Comparison of ENCODE assay signal across 16 cellular contexts in genomic region chr5:9524941-9525340, GRCh38. TPM values are rescaled to one million over a fixed set of nuclear protein-coding genes. Genes with fewer than 3 reads are reported as not detected.
DNase-seq lines count a peak whose midpoint lies in the region; ATAC-seq and TF ChIP-seq lines count a peak whose summit lies in the region.
"Had no signal": no experiment of that assay in that cellular context is flagged by ENCODE, and none has a peak within 500 bp of the region (broad histone marks: within the 10 kb centered on the region; RNA-seq: fewer than 3 reads in every experiment).

No MANE protein-coding gene starts in this region.

- ATAC-seq in GM19025 (IDR thresholded peaks at IDR 0.05; ENCODE audit: low read depth, unreplicated experiment), result peak; percentile 39
- peak; percentile 42 for ATAC-seq in HG03354 (IDR thresholded peaks at IDR 0.05; ENCODE audit: poor library complexity, severe bottlenecking, unreplicated experiment)
- ATAC-seq in left colon, result peak; percentile 48
- ATAC-seq: HCT116 had no signal

- intact Hi-C loops in left colon (cut with DNase I, micrococcal nuclease), result no loop called here
- intact Hi-C loops in PC-9 (cut with micrococcal nuclease; ENCODE audit: unreplicated experiment), result no loop called here

- peaks cover 14% of the 10 kb centered on the region; the same call in 1 of the 2 replicates for H3F3A ChIP-seq in PC-9 (ENCODE audit: insufficient read depth, low read depth)

- H3K27me3 ChIP-seq in PC-9 (ENCODE audit: insufficient read depth, low read depth), result no peaks in the 10 kb centered on the region
- H3K27me3 ChIP-seq: BLaER1 treated with 17β-estradiol and CSF1 and Interleukin-3, amounts not matched to agents 10 nM and 100 nM had no signal

- no peak overlapping the region for H3K27ac ChIP-seq in PC-9
- H3K27ac ChIP-seq: BLaER1 treated with 17β-estradiol and CSF1 and Interleukin-3, amounts not matched to agents 10 nM and 100 nM; GM23248 had no signal

- no peak overlapping the region for H3K4me3 ChIP-seq in PC-9
- H3K4me3 ChIP-seq: BLaER1 treated with 17β-estradiol and CSF1 and Interleukin-3, amounts not matched to agents 10 nM and 100 nM; GM23248 had no signal

- DNase-seq in NCI-H345 (lab: John Stamatoyannopoulos, UW) (peak; percentile 19), NCI-H345 treated with DMSO at 0.1 percent for 48 hours (lab: John Stamatoyannopoulos, UW; ENCODE audit: unreplicated experiment) (no peak), left colon (no peak), PC-9 (no peak)
- DNase-seq in activated effector memory CD4-positive, alpha-beta T cell treated with Interleukin-2 at 50 U/mL for 16 hours, result no peak
- DNase-seq: ACHN; CD4-positive, CD25-positive, alpha-beta regulatory T cell; DMS 273 treated with DMSO at 0.1 percent for 48 hours; DMS79 treated with DMSO at 0.1 percent for 48 hours; EL; GM23248; IMR-90 had no signal

- CTCF ChIA-PET in PC-9 (lab: Charles Lee), result no interaction called here

- POLR2A ChIA-PET in PC-9 (lab: Charles Lee; ENCODE audit: unreplicated experiment), result no interaction called here

- TF ChIP-seq CTCF in PC-9 (conservative IDR thresholded peaks at IDR 0.05), result no peak

- H3K4me1 ChIP-seq in PC-9 (replicated peaks; ENCODE audit: insufficient read depth), result peaks cover 13% of the 10 kb centered on the region

- H2AFZ ChIP-seq in PC-9, result no peak overlapping the region
- H2AFZ ChIP-seq: GM23248 had no signal

- H3K9me2 ChIP-seq in PC-9 (ENCODE audit: insufficient read depth), result no peaks in the 10 kb centered on the region

- H3K36me3 ChIP-seq in PC-9 (ENCODE audit: low read depth), result no peaks in the 10 kb centered on the region
- H3K36me3 ChIP-seq: BLaER1 treated with 17β-estradiol and CSF1 and Interleukin-3, amounts not matched to agents 10 nM and 100 nM had no signal

- no peaks in the 10 kb centered on the region for H3K79me2 ChIP-seq in PC-9 (ENCODE audit: low read depth)

- no peak overlapping the region for H3K4me2 ChIP-seq in PC-9
- H3K4me2 ChIP-seq: BLaER1 treated with 17β-estradiol and CSF1 and Interleukin-3, amounts not matched to agents 10 nM and 100 nM had no signal

- H3K9me3 ChIP-seq in PC-9 (ENCODE audit: insufficient read depth, low read depth), result 0 out of 2 replicates have a peak, but pooled peaks cover 5% of the 10 kb centered on the region
- H3K9me3 ChIP-seq: BLaER1 treated with 17β-estradiol and CSF1 and Interleukin-3, amounts not matched to agents 10 nM and 100 nM had no signal

- BruUV-seq in PC-9 (replicated peaks; lab: Mats Ljungman, UMichigan), result no TSS peak

- H4K20me1 ChIP-seq in PC-9 (ENCODE audit: insufficient read depth), result no peaks in the 10 kb centered on the region
- H4K20me1 ChIP-seq: BLaER1 treated with 17β-estradiol and CSF1 and Interleukin-3, amounts not matched to agents 10 nM and 100 nM had no signal

RNA-seq across cellular contexts. Expression of gene SEMA5A, which starts 20.9 kb away (rescaled TPM):
- 10 to 100 TPM; 33.8 to 37.4 TPM for total RNA-seq in left colon
- not detected in 2 replicates for total RNA-seq in PC-9 (2021)

Comparison
In these comparisons a context has a peak if more than half of its experiments do, and no peak if none do; other contexts are left out.
1. RNA of gene SEMA5A, which starts 20.9 kb away (total RNA-seq): 33.8 to 37.4 TPM in left colon; not detected in PC-9; every median in the first group is over 10 times any median in the second.
2. Peak in every context shown above with its lines, with median percentiles within 50 percentile points of each other: ATAC-seq.